ENCODE assay signal across 8 cellular contexts in the genomic region with DNA sequence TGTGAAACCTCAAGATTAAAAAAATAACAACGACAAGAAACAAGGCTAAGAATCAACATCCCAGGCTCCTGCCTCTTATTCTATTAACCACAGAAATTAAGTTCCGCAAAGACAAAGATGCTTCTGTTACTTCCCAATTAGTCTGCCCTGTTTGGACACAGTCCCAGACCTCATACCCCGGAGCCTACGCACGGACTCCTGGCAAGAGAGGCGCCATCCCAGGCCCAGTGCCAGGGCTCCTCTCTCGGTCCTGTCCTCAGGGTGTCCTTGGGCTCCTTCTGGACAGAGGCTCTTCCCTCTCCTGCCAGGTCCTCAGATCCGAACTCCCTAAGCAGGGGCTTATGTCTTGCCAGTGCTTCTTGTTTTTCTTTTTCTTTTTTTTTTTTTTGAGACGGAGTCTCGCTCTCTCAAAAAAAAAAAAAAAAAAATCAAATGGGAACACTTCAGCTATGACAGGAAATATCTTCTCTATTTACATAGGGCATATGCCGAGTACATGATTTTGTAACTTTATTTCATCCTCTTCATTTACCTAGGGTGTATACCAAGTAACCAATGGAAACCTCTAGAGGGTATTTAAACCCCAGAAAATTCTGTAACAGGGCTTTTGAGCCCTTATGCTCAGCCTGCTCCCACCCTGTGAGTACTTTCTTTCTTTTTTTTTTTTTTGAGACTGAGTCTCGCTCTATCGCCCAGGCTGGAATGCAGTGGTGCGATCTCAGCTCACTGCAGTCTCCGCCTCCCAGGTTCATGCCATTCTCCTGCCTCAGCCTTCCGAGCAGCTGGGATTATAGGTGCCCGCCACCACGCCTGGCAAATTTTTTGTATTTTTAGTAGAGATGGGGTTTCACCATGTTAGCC. TPM values are rescaled to one million over a fixed set of nuclear protein-coding genes. Genes with fewer than 3 reads are reported as not detected.
DNase-seq lines count a peak whose midpoint lies in the region; ATAC-seq lines count a peak whose summit lies in the region.

No MANE protein-coding gene starts in this region.

- H3K4me3 Mint-ChIP-seq in effector memory CD8-positive, alpha-beta T cell, result no peak overlapping the region
- no peak overlapping the region for H3K4me3 Mint-ChIP-seq in activated T-helper 1 cell treated with anti-CD3 and anti-CD28 coated beads, Interleukin-12 subunit alpha, Interleukin-12 subunit beta, Interleukin-2, Interleukin-4 antibody, amounts not matched to agents 30 ng/mL and 10 ng/mL and 1 ng/mL, durations not matched to agents 14 hours and 24 hours and 36 hours

- H3K36me3 Mint-ChIP-seq in effector memory CD8-positive, alpha-beta T cell (ENCODE audit: insufficient read depth), result no peaks in the 10 kb centered on the region
- H3K36me3 Mint-ChIP-seq in activated T-helper 1 cell treated with anti-CD3 and anti-CD28 coated beads, Interleukin-12 subunit alpha, Interleukin-12 subunit beta, Interleukin-2, Interleukin-4 antibody, amounts not matched to agents 30 ng/mL and 10 ng/mL and 1 ng/mL, durations not matched to agents 14 hours and 24 hours and 36 hours (ENCODE audit: low read depth), result no peaks in the 10 kb centered on the region

- H3K27ac Mint-ChIP-seq in effector memory CD8-positive, alpha-beta T cell, result no peak overlapping the region
- H3K27ac Mint-ChIP-seq in activated T-helper 1 cell treated with anti-CD3 and anti-CD28 coated beads, Interleukin-12 subunit alpha, Interleukin-12 subunit beta, Interleukin-2, Interleukin-4 antibody, amounts not matched to agents 30 ng/mL and 10 ng/mL and 1 ng/mL, durations not matched to agents 14 hours and 24 hours and 36 hours, result no peak overlapping the region

- peak; percentile 98 for ATAC-seq in Right ventricle myocardium inferior
- no peak for ATAC-seq in effector memory CD8-positive, alpha-beta T cell (replicated peaks)
- no peak for ATAC-seq in GM19395 (IDR thresholded peaks at IDR 0.05; ENCODE audit: unreplicated experiment)
- no peak for ATAC-seq in HG02610 (IDR thresholded peaks at IDR 0.05; ENCODE audit: unreplicated experiment)

- peak; percentile 32 for DNase-seq in GOT3 (lab: John Stamatoyannopoulos, UW)
- peak; percentile 62 for DNase-seq in T1000 (lab: John Stamatoyannopoulos, UW)
- peak; percentile 94 for DNase-seq in Right ventricle myocardium inferior (ENCODE audit: missing footprints)
- DNase-seq in renal cortical epithelial cell (ENCODE audit: low read depth), result peak; percentile 87
- no peak for DNase-seq in effector memory CD8-positive, alpha-beta T cell
- DNase-seq in activated T-helper 1 cell treated with anti-CD3 and anti-CD28 coated beads, Interleukin-12 subunit alpha, Interleukin-12 subunit beta, Interleukin-2, Interleukin-4 antibody, amounts not matched to agents 30 ng/mL and 10 ng/mL and 1 ng/mL, durations not matched to agents 14 hours and 24 hours and 36 hours (ENCODE audit: low spot score), result no peak

- no peaks in the 10 kb centered on the region for H3K4me1 Mint-ChIP-seq in effector memory CD8-positive, alpha-beta T cell (ENCODE audit: low read depth in 2 of 2)
- peaks cover 11% of the 10 kb centered on the region for H3K4me1 Mint-ChIP-seq in activated T-helper 1 cell treated with anti-CD3 and anti-CD28 coated beads, Interleukin-12 subunit alpha, Interleukin-12 subunit beta, Interleukin-2, Interleukin-4 antibody, amounts not matched to agents 30 ng/mL and 10 ng/mL and 1 ng/mL, durations not matched to agents 14 hours and 24 hours and 36 hours (ENCODE audit: low read depth)

- no peaks in the 10 kb centered on the region for H3K9me3 Mint-ChIP-seq in effector memory CD8-positive, alpha-beta T cell
- no peaks in the 10 kb centered on the region for H3K9me3 Mint-ChIP-seq in activated T-helper 1 cell treated with anti-CD3 and anti-CD28 coated beads, Interleukin-12 subunit alpha, Interleukin-12 subunit beta, Interleukin-2, Interleukin-4 antibody, amounts not matched to agents 30 ng/mL and 10 ng/mL and 1 ng/mL, durations not matched to agents 14 hours and 24 hours and 36 hours

- H3K27me3 Mint-ChIP-seq in effector memory CD8-positive, alpha-beta T cell, result no peaks in the 10 kb centered on the region
- no peaks in the 10 kb centered on the region for H3K27me3 Mint-ChIP-seq in activated T-helper 1 cell treated with anti-CD3 and anti-CD28 coated beads, Interleukin-12 subunit alpha, Interleukin-12 subunit beta, Interleukin-2, Interleukin-4 antibody, amounts not matched to agents 30 ng/mL and 10 ng/mL and 1 ng/mL, durations not matched to agents 14 hours and 24 hours and 36 hours (ENCODE audit: insufficient read depth)

- intact Hi-C loops in Right ventricle myocardium inferior (cut with DNase I), result no loop called here
- intact Hi-C loops in activated T-helper 1 cell treated with anti-CD3 and anti-CD28 coated beads, Interleukin-12 subunit alpha, Interleukin-12 subunit beta, Interleukin-2, Interleukin-4 antibody, amounts not matched to agents 30 ng/mL and 10 ng/mL and 1 ng/mL, durations not matched to agents 14 hours and 24 hours and 36 hours (cut with micrococcal nuclease), result no loop called here

RNA-seq across cellular contexts. Expression of a gene that starts 11.7 kb away (rescaled TPM):
- total RNA-seq in Right ventricle myocardium inferior, result 169 TPM
- 2,797 and 3,316 TPM in 2 replicates for total RNA-seq in renal cortical epithelial cell
- total RNA-seq in activated T-helper 1 cell treated with anti-CD3 and anti-CD28 coated beads, Interleukin-12 subunit alpha, Interleukin-12 subunit beta, Interleukin-2, Interleukin-4 antibody, amounts not matched to agents 30 ng/mL and 10 ng/mL and 1 ng/mL, durations not matched to agents 14 hours and 24 hours and 36 hours, result 3,370 and 3,388 TPM in 2 replicates

RNA-seq across cellular contexts. Expression of a gene that starts 55.5 kb away (rescaled TPM):
- total RNA-seq in Right ventricle myocardium inferior, result 0.19 TPM
- not detected in 2 replicates for total RNA-seq in renal cortical epithelial cell
- 2.2 and 2.6 TPM in 2 replicates for total RNA-seq in activated T-helper 1 cell treated with anti-CD3 and anti-CD28 coated beads, Interleukin-12 subunit alpha, Interleukin-12 subunit beta, Interleukin-2, Interleukin-4 antibody, amounts not matched to agents 30 ng/mL and 10 ng/mL and 1 ng/mL, durations not matched to agents 14 hours and 24 hours and 36 hours

Comparison
In these comparisons a context has a peak if more than half of its experiments do, and no peak if none do; other contexts are left out.
1. DNase-seq: peak in GOT3 (single experiment), T1000 (single experiment), Right ventricle myocardium inferior (single experiment) and renal cortical epithelial cell (single experiment); none in effector memory CD8-positive, alpha-beta T cell (0 of 3) and activated T-helper 1 cell treated with anti-CD3 and anti-CD28 coated beads, Interleukin-12 subunit alpha, Interleukin-12 subunit beta, Interleukin-2, Interleukin-4 antibody, amounts not matched to agents 30 ng/mL and 10 ng/mL and 1 ng/mL, durations not matched to agents 14 hours and 24 hours and 36 hours (single experiment).
2. RNA of a gene that starts 11.7 kb away (total RNA-seq): 3,370 to 3,388 TPM in activated T-helper 1 cell treated with anti-CD3 and anti-CD28 coated beads, Interleukin-12 subunit alpha, Interleukin-12 subunit beta, Interleukin-2, Interleukin-4 antibody, amounts not matched to agents 30 ng/mL and 10 ng/mL and 1 ng/mL, durations not matched to agents 14 hours and 24 hours and 36 hours and 2,797 to 3,316 TPM in renal cortical epithelial cell; 169 TPM in Right ventricle myocardium inferior (single experiment); every median in the first group is over 10 times any median in the second.